In the genomic region with DNA sequence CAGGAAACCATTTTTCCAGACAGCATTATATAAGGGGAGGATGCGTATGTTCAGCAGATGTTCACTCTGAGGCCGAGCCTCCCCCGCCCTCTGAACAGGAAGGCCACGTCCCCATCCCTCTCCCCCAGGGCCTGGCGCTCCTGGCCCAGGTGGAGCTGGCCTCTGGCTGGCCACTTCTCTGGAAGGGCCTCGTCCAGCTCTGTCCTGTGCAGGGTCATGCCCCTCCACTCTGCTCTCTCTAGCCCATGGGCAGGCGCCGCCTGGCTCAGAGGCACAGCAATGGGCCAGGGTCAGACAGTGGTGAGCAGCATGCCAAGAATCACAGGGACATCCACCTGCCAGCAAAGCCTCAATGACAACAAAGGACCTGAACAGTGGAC, we compare ENCODE assay signal across 27 cellular contexts. TPM values are rescaled to one million over a fixed set of nuclear protein-coding genes. Genes with fewer than 3 reads are reported as not detected.
DNase-seq lines count a peak whose midpoint lies in the region; ATAC-seq and TF ChIP-seq lines count a peak whose summit lies in the region.
"Had no signal": no experiment of that assay in that cellular context is flagged by ENCODE, and none has a peak within 500 bp of the region (broad histone marks: within the 10 kb centered on the region; RNA-seq: fewer than 3 reads in every experiment).

No MANE protein-coding gene starts in this region.

- H3K4me1 ChIP-seq in mucosa of descending colon (ENCODE audit: low read depth) (no peaks in the 10 kb centered on the region), tibial artery (peaks cover 0 to 33% (median 20%) of the 10 kb centered on the region in 4 donors)
- H3K4me1 ChIP-seq: foreskin keratinocyte, parathyroid adenoma had no signal

- intact Hi-C loops in Right ventricle myocardium inferior (cut with DNase I), result no loop called here
- intact Hi-C loops in left ventricle myocardium superior (cut with micrococcal nuclease), result no loop called here
- intact Hi-C loops in mucosa of descending colon (cut with DNase I, micrococcal nuclease), result no loop called here
- intact Hi-C loops in tibial artery (cut with DNase I; ENCODE audit: low total_unique reads), result no loop called here

- no peak for ATAC-seq in Right ventricle myocardium inferior
- no peak for ATAC-seq in left ventricle myocardium superior
- ATAC-seq in SK-N-SH treated with all-trans-retinoic acid at 6 μM for 48 hours, result peak; percentile 33; the same call in 1 of the 3 replicates
- no peak for ATAC-seq in mucosa of descending colon
- ATAC-seq in activated T-helper 17 cell treated with anti-CD3 and anti-CD28 coated beads, Interleukin-2, amount 50 U/mL, for 72 hours (replicated peaks), result no peak
- ATAC-seq: foreskin keratinocyte; left colon; naive thymus-derived CD8-positive, alpha-beta T cell had no signal

- peaks cover 7% of the 10 kb centered on the region for H3K27me3 Mint-ChIP-seq in activated T-helper 17 cell treated with anti-CD3 and anti-CD28 coated beads, Interleukin-2, amount 50 U/mL, for 72 hours
- no peaks in the 10 kb centered on the region for H3K27me3 Mint-ChIP-seq in T-helper 2 cell treated with Interferon-gamma antibody and Interleukin-4, amounts not matched to agents 5 μg/mL and 100 μg/mL, for 36 hours (ENCODE audit: low read depth)

- no peak overlapping the region for H3K27ac ChIP-seq in tibial artery
- H3K27ac ChIP-seq: cardiac muscle cell, foreskin keratinocyte, parathyroid adenoma, PC-9, thoracic aorta had no signal

- H3K4me1 Mint-ChIP-seq in activated T-helper 17 cell treated with anti-CD3 and anti-CD28 coated beads, Interleukin-2, amount 50 U/mL, for 72 hours, result no peaks in the 10 kb centered on the region
- no peaks in the 10 kb centered on the region for H3K4me1 Mint-ChIP-seq in T-helper 2 cell treated with Interferon-gamma antibody and Interleukin-4, amounts not matched to agents 5 μg/mL and 100 μg/mL, for 36 hours (ENCODE audit: low read depth)
- H3K4me1 Mint-ChIP-seq: activated B cell treated with CpG ODN at 0.5 μM for 24 hours; activated naive CD4-positive, alpha-beta T cell treated with anti-CD3 and anti-CD28 coated beads, Interleukin-2, amount 50 U/mL, for 24 hours; naive thymus-derived CD8-positive, alpha-beta T cell had no signal

- no peak overlapping the region for H3K4me3 Mint-ChIP-seq in activated T-helper 17 cell treated with anti-CD3 and anti-CD28 coated beads, Interleukin-2, amount 50 U/mL, for 72 hours
- H3K4me3 Mint-ChIP-seq in T-helper 2 cell treated with Interferon-gamma antibody and Interleukin-4, amounts not matched to agents 5 μg/mL and 100 μg/mL, for 36 hours, result no peak overlapping the region
- H3K4me3 Mint-ChIP-seq: activated B cell treated with CpG ODN at 0.5 μM for 24 hours; activated naive CD4-positive, alpha-beta T cell treated with anti-CD3 and anti-CD28 coated beads, Interleukin-2, amount 50 U/mL, for 24 hours; activated T-helper 1 cell treated with anti-CD3 and anti-CD28 coated beads, Interleukin-12 subunit alpha, Interleukin-12 subunit beta, Interleukin-2, Interleukin-4 antibody, amounts not matched to agents 30 ng/mL and 10 ng/mL and 1 ng/mL, durations not matched to agents 14 hours and 24 hours and 36 hours; naive thymus-derived CD8-positive, alpha-beta T cell had no signal

- no peaks in the 10 kb centered on the region for H3K36me3 ChIP-seq in mucosa of descending colon (ENCODE audit: low read depth)
- H3K36me3 ChIP-seq in tibial artery, result no peaks in the 10 kb centered on the region
- H3K36me3 ChIP-seq: cardiac muscle cell, thoracic aorta had no signal

- H3K27ac Mint-ChIP-seq in activated T-helper 17 cell treated with anti-CD3 and anti-CD28 coated beads, Interleukin-2, amount 50 U/mL, for 72 hours, result no peak overlapping the region
- H3K27ac Mint-ChIP-seq in T-helper 2 cell treated with Interferon-gamma antibody and Interleukin-4, amounts not matched to agents 5 μg/mL and 100 μg/mL, for 36 hours, result no peak overlapping the region
- H3K27ac Mint-ChIP-seq: activated B cell treated with CpG ODN at 0.5 μM for 24 hours; activated naive CD4-positive, alpha-beta T cell treated with anti-CD3 and anti-CD28 coated beads, Interleukin-2, amount 50 U/mL, for 24 hours; activated T-helper 1 cell treated with anti-CD3 and anti-CD28 coated beads, Interleukin-12 subunit alpha, Interleukin-12 subunit beta, Interleukin-2, Interleukin-4 antibody, amounts not matched to agents 30 ng/mL and 10 ng/mL and 1 ng/mL, durations not matched to agents 14 hours and 24 hours and 36 hours; naive thymus-derived CD8-positive, alpha-beta T cell had no signal

- no peaks in the 10 kb centered on the region for H3K9me3 Mint-ChIP-seq in activated T-helper 17 cell treated with anti-CD3 and anti-CD28 coated beads, Interleukin-2, amount 50 U/mL, for 72 hours
- no peaks in the 10 kb centered on the region for H3K9me3 Mint-ChIP-seq in T-helper 2 cell treated with Interferon-gamma antibody and Interleukin-4, amounts not matched to agents 5 μg/mL and 100 μg/mL, for 36 hours
- H3K9me3 Mint-ChIP-seq: activated naive CD4-positive, alpha-beta T cell treated with anti-CD3 and anti-CD28 coated beads, Interleukin-2, amount 50 U/mL, for 24 hours; activated T-helper 1 cell treated with anti-CD3 and anti-CD28 coated beads, Interleukin-12 subunit alpha, Interleukin-12 subunit beta, Interleukin-2, Interleukin-4 antibody, amounts not matched to agents 30 ng/mL and 10 ng/mL and 1 ng/mL, durations not matched to agents 14 hours and 24 hours and 36 hours had no signal

- H3K9me3 ChIP-seq in mucosa of descending colon (no peaks in the 10 kb centered on the region), tibial artery (peaks cover 0 to 3% (median 0%) of the 10 kb centered on the region in 3 donors)
- H3K9me3 ChIP-seq: thoracic aorta had no signal

- TF ChIP-seq CTCF in mucosa of descending colon (IDR thresholded peaks at IDR 0.05) (no peak), tibial artery (IDR thresholded peaks at IDR 0.05) (no peak)

- no peaks in the 10 kb centered on the region for H3K36me3 Mint-ChIP-seq in activated T-helper 17 cell treated with anti-CD3 and anti-CD28 coated beads, Interleukin-2, amount 50 U/mL, for 72 hours (ENCODE audit: low read depth)
- H3K36me3 Mint-ChIP-seq in T-helper 2 cell treated with Interferon-gamma antibody and Interleukin-4, amounts not matched to agents 5 μg/mL and 100 μg/mL, for 36 hours (ENCODE audit: low read depth), result no peaks in the 10 kb centered on the region
- H3K36me3 Mint-ChIP-seq: activated naive CD4-positive, alpha-beta T cell treated with anti-CD3 and anti-CD28 coated beads, Interleukin-2, amount 50 U/mL, for 24 hours; naive thymus-derived CD8-positive, alpha-beta T cell had no signal

- H3K4me3 ChIP-seq in mucosa of descending colon (no peak overlapping the region), tibial artery (no peak overlapping the region)
- H3K4me3 ChIP-seq: cardiac muscle cell, PC-9, thoracic aorta had no signal

- no peaks in the 10 kb centered on the region for H3K27me3 ChIP-seq in tibial artery
- H3K27me3 ChIP-seq: cardiac muscle cell, foreskin keratinocyte had no signal

- DNase-seq in Right ventricle myocardium inferior (ENCODE audit: missing footprints), result peak; percentile 54
- no peak for DNase-seq in left ventricle myocardium superior
- DNase-seq in mucosa of descending colon, result peak in 2 of 3 donors; percentile 16 to 27
- peak; percentile 14 to 61 for DNase-seq in tibial artery
- DNase-seq in NCI-H1694 (lab: John Stamatoyannopoulos, UW), result no peak
- DNase-seq in T-helper 2 cell treated with Interferon-gamma antibody and Interleukin-4, amounts not matched to agents 5 μg/mL and 100 μg/mL, for 36 hours (ENCODE audit: low spot score), result no peak
- DNase-seq: activated B cell treated with CpG ODN at 0.5 μM for 24 hours; AML-193; cortex of kidney; DMS53; foreskin keratinocyte; GOT3; left colon; NCI-H524; PC-9; SHP77 treated with DMSO at 0.1 percent for 48 hours; stimulated activated CD4-positive, alpha-beta T cell treated with anti-CD3 and anti-CD28 coated beads, Interleukin-15, amount 100 ng/mL, for 24 hours; stimulated activated naive CD4-positive, alpha-beta T cell; SW 1271 had no signal

TF ChIP-seq in SK-N-SH treated with all-trans-retinoic acid at 6 μM for 48 hours, 23 proteins besides CTCF, POLR2A, EP300 and RAD21:
- TF ChIP-seq TCF4 (CRISPR knock-in tag; IDR thresholded peaks at IDR 0.05; ENCODE audit: borderline replicate concordance), result peak; percentile 53; the same call in 1 of the 2 replicates
- TF ChIP-seq PPARA (CRISPR knock-in tag; IDR thresholded peaks at IDR 0.05; ENCODE audit: borderline replicate concordance), result no peak
- 0 out of 2 replicates have a peak, but pooled peaks have one; percentile 18 for TF ChIP-seq ZNF565 (CRISPR knock-in tag; conservative IDR thresholded peaks at IDR 0.05; ENCODE audit: low read depth)
- 0 out of 2 replicates have a peak, but pooled peaks have one; percentile 26 for TF ChIP-seq ZNF70 (CRISPR knock-in tag; IDR thresholded peaks at IDR 0.05)

RNA-seq across cellular contexts. Expression of a gene that starts 34.2 kb away (rescaled TPM):
- total RNA-seq in Right ventricle myocardium inferior (3.7 TPM), left ventricle myocardium superior (4.3 TPM), mucosa of descending colon (1 to 10 TPM; 1.3 to 9.2 (median 7.3) TPM)
- not detected for total RNA-seq in activated T-helper 17 cell treated with anti-CD3 and anti-CD28 coated beads, Interleukin-2, amount 50 U/mL, for 72 hours
- total RNA-seq: activated B cell treated with CpG ODN at 0.5 μM for 24 hours; activated T-helper 1 cell treated with anti-CD3 and anti-CD28 coated beads, Interleukin-12 subunit alpha, Interleukin-12 subunit beta, Interleukin-2, Interleukin-4 antibody, amounts not matched to agents 30 ng/mL and 10 ng/mL and 1 ng/mL, durations not matched to agents 14 hours and 24 hours and 36 hours; foreskin keratinocyte; naive thymus-derived CD8-positive, alpha-beta T cell; PC-9 had no signal

Comparison
In these comparisons a context has a peak if more than half of its experiments do, and no peak if none do; other contexts are left out.
1. DNase-seq: peak in Right ventricle myocardium inferior (single experiment), mucosa of descending colon (2 of 3) and tibial artery (2 of 2); none in left ventricle myocardium superior (single experiment), NCI-H1694 (single experiment) and T-helper 2 cell treated with Interferon-gamma antibody and Interleukin-4, amounts not matched to agents 5 μg/mL and 100 μg/mL, for 36 hours (single experiment).